In the genomic region with DNA sequence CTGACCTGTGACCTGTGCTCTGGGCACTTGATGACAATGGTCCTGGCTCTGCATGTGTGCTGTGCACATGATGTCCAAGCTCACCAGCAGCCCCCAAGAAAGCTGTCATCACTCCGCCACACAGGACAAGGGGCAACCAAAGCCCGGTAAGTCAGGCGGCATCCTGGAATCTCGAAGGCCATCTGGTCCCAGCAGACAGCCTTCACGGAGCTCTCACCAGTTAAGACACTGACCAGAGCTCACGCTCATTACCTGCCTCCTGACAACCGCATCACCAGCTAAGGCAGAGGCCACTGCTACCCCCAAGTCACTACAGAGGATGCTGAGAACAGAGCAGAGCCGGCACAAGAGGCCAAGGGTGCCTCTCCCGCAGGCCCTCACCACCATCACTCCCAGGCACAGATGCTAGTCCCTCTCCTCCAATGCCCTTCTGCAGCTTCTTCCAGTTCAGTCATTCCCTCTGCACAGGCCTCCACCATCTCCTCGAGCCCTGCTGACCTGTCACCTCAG, we compare ENCODE assay signal across 1 cellular context.
TF ChIP-seq lines count a peak whose summit lies in the region.

No MANE protein-coding gene starts in this region.

TF ChIP-seq in HepG2, 621 proteins besides CTCF, POLR2A, EP300 and RAD21:
- TF ChIP-seq HDAC1 (CRISPR knock-in tag; IDR thresholded peaks at IDR 0.05) (no peak), FOXK1 (CRISPR knock-in tag; IDR thresholded peaks at IDR 0.05; ENCODE audit: borderline replicate concordance, low read depth) (no peak), ZNF891 (CRISPR knock-in tag; IDR thresholded peaks at IDR 0.05) (no peak), FOXO4 (CRISPR knock-in tag; conservative IDR thresholded peaks at IDR 0.05) (0 out of 2 replicates have a peak, but pooled peaks have one; percentile 22), AGO2 (optimal IDR thresholded peaks at IDR 0.05; ENCODE audit: low read depth, low read length) (peak; percentile 44)
TF ChIP-seq in HepG2: peak in this region for 2.
